Comparison of ENCODE assay signal across 17 cellular contexts in the genomic region with DNA sequence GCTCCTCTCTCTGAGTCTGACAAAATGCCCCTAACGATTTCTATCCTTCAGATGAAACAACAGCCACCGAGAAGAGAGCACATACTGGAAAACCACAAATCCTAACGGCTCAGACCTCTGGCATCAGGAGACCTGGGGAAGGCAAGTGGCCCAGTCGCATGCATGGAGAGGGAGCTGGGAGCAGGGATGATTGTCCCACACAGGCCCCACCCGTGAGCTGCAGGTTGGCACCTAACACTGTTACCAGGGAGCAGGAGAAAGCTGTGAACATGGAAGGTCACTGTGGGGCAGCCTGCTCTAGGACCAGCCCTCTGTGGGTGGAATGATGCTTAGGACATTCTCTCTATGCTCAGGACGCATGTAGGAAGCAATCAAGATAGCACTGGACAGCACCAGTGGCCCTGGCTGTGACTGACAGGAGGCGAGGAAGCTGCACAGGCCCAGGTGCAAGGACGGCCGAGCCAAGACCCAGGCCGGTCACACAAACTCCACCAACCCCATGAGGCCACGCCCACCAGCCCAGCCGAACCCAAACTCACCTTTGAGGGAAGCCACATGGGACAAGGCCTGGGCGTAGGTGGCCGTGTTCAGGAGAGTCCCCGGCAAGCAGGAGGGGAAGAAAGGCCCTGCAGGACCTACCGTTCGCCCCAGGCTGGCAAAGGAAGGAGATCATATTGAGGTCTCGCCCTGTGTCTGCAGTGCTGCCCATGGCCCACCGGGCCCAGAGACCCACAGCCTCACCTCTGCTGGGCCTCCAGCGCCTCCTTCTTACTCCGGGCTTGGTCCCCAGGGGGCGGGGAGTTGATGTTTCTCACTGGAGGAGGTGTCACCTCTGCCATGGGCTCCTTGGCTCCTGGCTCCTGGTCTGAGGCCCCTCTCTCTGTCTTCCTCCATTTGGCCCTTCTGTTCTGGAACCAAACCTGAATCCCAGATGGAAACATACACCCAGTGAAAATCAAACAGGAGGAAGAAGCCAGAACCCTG. TPM values are rescaled to one million over a fixed set of nuclear protein-coding genes. Genes with fewer than 3 reads are reported as not detected.
DNase-seq lines count a peak whose midpoint lies in the region; ATAC-seq and TF ChIP-seq lines count a peak whose summit lies in the region.
"Had no signal": no experiment of that assay in that cellular context is flagged by ENCODE, and none has a peak within 500 bp of the region (broad histone marks: within the 10 kb centered on the region; RNA-seq: fewer than 3 reads in every experiment).

No MANE protein-coding gene starts in this region.

- H3K9me3 Mint-ChIP-seq in GM23338: no peaks in the 10 kb centered on the region

- H3K27me3 Mint-ChIP-seq in GM23338 (ENCODE audit: insufficient read depth, low read depth, poor library complexity): peaks cover 6% of the 10 kb centered on the region

- H3K4me3 Mint-ChIP-seq in GM23338: no peak overlapping the region

- no peaks in the 10 kb centered on the region for H3K36me3 ChIP-seq in GM23338 (ENCODE audit: insufficient read depth)
- no peaks in the 10 kb centered on the region for H3K36me3 ChIP-seq in MG63
- H3K36me3 ChIP-seq: HAP-1 had no signal

- H3K27ac ChIP-seq in GM23338 (ENCODE audit: low read depth) (no peak overlapping the region), coronary artery (no peak overlapping the region), substantia nigra (ENCODE audit: low read depth, low read length, poor library complexity, severe bottlenecking) (no peak overlapping the region)
- H3K27ac ChIP-seq: C4-2B had no signal

- no peaks in the 10 kb centered on the region for H3K9me2 ChIP-seq in GM23338 (ENCODE audit: insufficient read depth)

- 0 out of 3 replicates have a peak, but pooled peaks cover 4% of the 10 kb centered on the region for H3K4me1 Mint-ChIP-seq in GM23338

- peak; percentile 40; the same call in 2 of the 3 replicates for ATAC-seq in GM23338

- H2AFZ ChIP-seq in GM23338: 0 out of 2 replicates have a peak overlapping the region, but pooled peaks have one; percentile 18

- H3K27ac Mint-ChIP-seq in GM23338: no peak overlapping the region

- H3F3A ChIP-seq in GM23338 (replicated peaks; ENCODE audit: low read depth): no peaks in the 10 kb centered on the region

- no peaks in the 10 kb centered on the region for H3K79me2 ChIP-seq in GM23338 (replicated peaks; ENCODE audit: insufficient read depth)

- H3K36me3 Mint-ChIP-seq in GM23338 (ENCODE audit: low read depth): no peaks in the 10 kb centered on the region

- intact Hi-C loops in posterior vena cava (cut with DNase I): no loop called here

- H4K20me1 ChIP-seq in GM23338 (replicated peaks; ENCODE audit: insufficient read depth): peaks cover 3% of the 10 kb centered on the region; the same call in 1 of the 2 replicates

- peaks cover 7% of the 10 kb centered on the region; the same call in 1 of the 2 replicates for H3K27me3 ChIP-seq in GM23338 (ENCODE audit: insufficient read depth)
- peaks cover 3% of the 10 kb centered on the region; the same call in 1 of the 2 replicates for H3K27me3 ChIP-seq in MG63

- H3K4me3 ChIP-seq in GM23338 (no peak overlapping the region), MG63 (no peak overlapping the region), coronary artery (no peak overlapping the region)
- H3K4me3 ChIP-seq: HAP-1 had no signal

- no peak for DNase-seq in GM23338 (ENCODE audit: low spot score)
- peak; percentile 36 for DNase-seq in MG63
- peak; percentile 58 for DNase-seq in coronary artery (ENCODE audit: low spot score)
- peak; percentile 63 for DNase-seq in posterior vena cava (ENCODE audit: low spot score)
- DNase-seq in SHP77 (lab: John Stamatoyannopoulos, UW): no peak
- no peak for DNase-seq in KG1 (lab: John Stamatoyannopoulos, UW)
- no peak for DNase-seq in substantia nigra (lab: John Stamatoyannopoulos, UW)
- DNase-seq in SIG-M5 treated with dmso at 0.1 percent for 504 hours (lab: John Stamatoyannopoulos, UW; ENCODE audit: unreplicated experiment): no peak
- DNase-seq: ACHN, AML-193, DMS79, KBM-7, NCI-H1417 treated with DMSO at 0.1 percent for 48 hours, NCI-H187 treated with DMSO at 0.1 percent for 48 hours, NCI-H524 had no signal

- H3K4me1 ChIP-seq in GM23338 (ENCODE audit: insufficient read depth): no peaks in the 10 kb centered on the region
- H3K4me1 ChIP-seq: HAP-1 had no signal

- no peak for TF ChIP-seq CTCF in GM23338 (conservative IDR thresholded peaks at IDR 0.05; ENCODE audit: low read depth in 2 of 2)
- no peak for TF ChIP-seq CTCF in coronary artery (IDR thresholded peaks at IDR 0.05)

- no peaks in the 10 kb centered on the region for H3K9me3 ChIP-seq in MG63
- H3K9me3 ChIP-seq: HAP-1 had no signal

- no peak overlapping the region for H3K4me2 ChIP-seq in GM23338

TF ChIP-seq in GM23338, 12 proteins besides CTCF, POLR2A, EP300 and RAD21 (continues in another document):
- TF ChIP-seq, protein P1, sequence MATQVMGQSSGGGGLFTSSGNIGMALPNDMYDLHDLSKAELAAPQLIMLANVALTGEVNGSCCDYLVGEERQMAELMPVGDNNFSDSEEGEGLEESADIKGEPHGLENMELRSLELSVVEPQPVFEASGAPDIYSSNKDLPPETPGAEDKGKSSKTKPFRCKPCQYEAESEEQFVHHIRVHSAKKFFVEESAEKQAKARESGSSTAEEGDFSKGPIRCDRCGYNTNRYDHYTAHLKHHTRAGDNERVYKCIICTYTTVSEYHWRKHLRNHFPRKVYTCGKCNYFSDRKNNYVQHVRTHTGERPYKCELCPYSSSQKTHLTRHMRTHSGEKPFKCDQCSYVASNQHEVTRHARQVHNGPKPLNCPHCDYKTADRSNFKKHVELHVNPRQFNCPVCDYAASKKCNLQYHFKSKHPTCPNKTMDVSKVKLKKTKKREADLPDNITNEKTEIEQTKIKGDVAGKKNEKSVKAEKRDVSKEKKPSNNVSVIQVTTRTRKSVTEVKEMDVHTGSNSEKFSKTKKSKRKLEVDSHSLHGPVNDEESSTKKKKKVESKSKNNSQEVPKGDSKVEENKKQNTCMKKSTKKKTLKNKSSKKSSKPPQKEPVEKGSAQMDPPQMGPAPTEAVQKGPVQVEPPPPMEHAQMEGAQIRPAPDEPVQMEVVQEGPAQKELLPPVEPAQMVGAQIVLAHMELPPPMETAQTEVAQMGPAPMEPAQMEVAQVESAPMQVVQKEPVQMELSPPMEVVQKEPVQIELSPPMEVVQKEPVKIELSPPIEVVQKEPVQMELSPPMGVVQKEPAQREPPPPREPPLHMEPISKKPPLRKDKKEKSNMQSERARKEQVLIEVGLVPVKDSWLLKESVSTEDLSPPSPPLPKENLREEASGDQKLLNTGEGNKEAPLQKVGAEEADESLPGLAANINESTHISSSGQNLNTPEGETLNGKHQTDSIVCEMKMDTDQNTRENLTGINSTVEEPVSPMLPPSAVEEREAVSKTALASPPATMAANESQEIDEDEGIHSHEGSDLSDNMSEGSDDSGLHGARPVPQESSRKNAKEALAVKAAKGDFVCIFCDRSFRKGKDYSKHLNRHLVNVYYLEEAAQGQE (IDR thresholded peaks at IDR 0.05; ENCODE audit: unreplicated experiment): no peak
- no peak for TF ChIP-seq EZH2 (IDR thresholded peaks at IDR 0.05; ENCODE audit: low read depth, unreplicated experiment)

RNA-seq across cellular contexts. Expression of gene DRGX, which starts 9.7 kb away (rescaled TPM):
- total RNA-seq in GM23338 (2014; rRNA removed; shearing (Covaris generic)): not detected in 2 replicates
- polyA plus RNA-seq in GM23338 (2016; fragmentation: Nextera tagmentation; extraction: Ambion mirVana): not detected in 2 replicates
- total RNA-seq in MG63 (2014; rRNA removed; shearing (Covaris generic); ENCODE audit: low replicate concordance): 0.07 and 0.10 TPM in 2 replicates
- total RNA-seq in posterior vena cava: not detected

Comparison
In these comparisons a context has a peak if more than half of its experiments do, and no peak if none do; other contexts are left out.
1. DNase-seq: peak in MG63 (single experiment), coronary artery (single experiment) and posterior vena cava (single experiment); none in GM23338 (single experiment), SHP77 (0 of 2), KG1 (single experiment), substantia nigra (0 of 49) and SIG-M5 treated with dmso at 0.1 percent for 504 hours (single experiment).